In the genomic region with DNA sequence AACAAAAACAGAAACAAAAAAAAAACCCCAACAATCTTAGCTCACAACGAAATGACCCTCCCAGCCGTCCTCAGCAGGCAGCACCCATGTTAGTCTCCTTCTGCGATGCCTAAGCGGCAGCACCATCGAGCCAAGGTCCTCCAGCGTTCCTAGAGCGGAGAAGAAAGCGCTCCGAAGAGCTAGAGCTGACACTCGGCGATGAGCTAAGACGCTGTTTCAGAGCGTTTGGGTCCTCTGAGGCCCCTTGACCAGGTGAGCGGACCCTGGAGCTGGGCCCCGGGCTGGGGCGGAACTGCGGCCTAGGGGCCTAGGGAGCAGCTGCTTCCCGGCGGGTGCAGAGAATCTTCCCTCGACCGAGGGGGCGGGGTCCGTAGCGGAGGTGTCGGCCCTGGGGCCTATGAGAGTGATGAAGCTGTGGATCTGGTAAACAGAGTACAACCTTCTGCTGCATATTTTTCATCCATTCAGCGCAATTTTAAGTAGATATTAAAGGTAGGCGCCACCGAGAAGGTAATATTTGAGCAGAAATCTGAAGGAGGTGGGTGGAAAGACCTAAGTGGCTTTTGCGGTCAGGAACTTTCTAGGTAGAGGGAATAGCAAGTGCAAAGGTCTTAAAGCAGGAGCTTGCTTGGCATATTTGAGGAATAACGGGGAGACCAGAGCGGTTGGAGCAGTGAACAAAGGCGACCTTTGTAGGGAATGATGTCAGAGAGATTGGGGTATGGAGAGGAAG, we compare ENCODE assay signal across 8 cellular contexts.
DNase-seq lines count a peak whose midpoint lies in the region; ATAC-seq lines count a peak whose summit lies in the region.

A gene (plus strand): TSS at position 182 of the 733 bp plus-strand sequence. CDS start 4,777 bp downstream, outside the sequence.

- H3K27ac ChIP-seq in HUES6 (ENCODE audit: low read depth, low read length): no peak within 1 kb of the TSS

- peaks cover 4% of the 10 kb centered on the region for H3K36me3 ChIP-seq in HUES6 (ENCODE audit: control insufficient read depth, insufficient read depth, low read length)
- H3K36me3 ChIP-seq in NT2/D1 (ENCODE audit: insufficient read depth, insufficient read length, low read length): peaks cover 9% of the 10 kb centered on the region

- H3K27me3 ChIP-seq in HUES6 (ENCODE audit: control insufficient read depth, insufficient read depth, low read length) (no peaks in the 10 kb centered on the region; the same call in 1 of the 2 replicates), NT2/D1 (ENCODE audit: insufficient read depth, insufficient read length) (no peaks in the 10 kb centered on the region)

- H3K9me3 ChIP-seq in HUES6 (ENCODE audit: control insufficient read depth, insufficient read depth, low read depth, low read length): no peaks in the 10 kb centered on the region
- no peaks in the 10 kb centered on the region for H3K9me3 ChIP-seq in NT2/D1 (ENCODE audit: insufficient read depth, low read length)

- peak within 1 kb of the TSS; percentile 84 for H3K4me3 ChIP-seq in HUES6 (ENCODE audit: low read depth, low read length)
- peak within 1 kb of the TSS; percentile 70 for H3K4me3 ChIP-seq in NT2/D1 (ENCODE audit: insufficient read length, low read depth)

- H3K4me1 ChIP-seq in HUES6 (ENCODE audit: control insufficient read depth, insufficient read depth, low read length) (0 out of 2 replicates have a peak, but pooled peaks cover 3% of the 10 kb centered on the region), NT2/D1 (ENCODE audit: insufficient read depth, insufficient read length) (no peaks in the 10 kb centered on the region)

- peak; percentile 92 for ATAC-seq in GM21447 (IDR thresholded peaks at IDR 0.05; ENCODE audit: unreplicated experiment)

- H3K9ac ChIP-seq in HUES6 (ENCODE audit: low read length) (peak within 1 kb of the TSS; percentile 79), NT2/D1 (ENCODE audit: insufficient read length, low read depth) (peak within 1 kb of the TSS; percentile 80)

- DNase-seq in DMS 273 (lab: John Stamatoyannopoulos, UW; ENCODE audit: unreplicated experiment): peak; percentile 96
- peak; percentile 77 for DNase-seq in NT2/D1 (ENCODE audit: low read depth, low spot score)
- DNase-seq in activated T-cell treated with anti-CD3 and anti-CD28 coated beads for 1 hour (ENCODE audit: low read depth): peak; percentile 79
- DNase-seq in epidermal melanocyte (ENCODE audit: insufficient read length, low spot score): peak; percentile 71
- peak; percentile 87 for DNase-seq in midbrain (lab: John Stamatoyannopoulos, UW)
- peak; percentile 66 to 75 for DNase-seq in stimulated activated CD8-positive, alpha-beta memory T cell treated with anti-CD3 and anti-CD28 coated beads, Interleukin-15, amount 100 ng/mL, for 48 hours (ENCODE audit: low read depth in 2 of 2)
